Comparison of ENCODE assay signal across 8 cellular contexts in genomic region chr13:27952931-27953670, GRCh38. TPM values are rescaled to one million over a fixed set of nuclear protein-coding genes. Genes with fewer than 3 reads are reported as not detected.
DNase-seq lines count a peak whose midpoint lies in the region; ATAC-seq and TF ChIP-seq lines count a peak whose summit lies in the region.

No MANE protein-coding gene starts in this region.

- intact Hi-C loops in CD4-positive, alpha-beta memory T cell (cut with micrococcal nuclease): loop anchor here (1.0 kb wide), 1 partner anchor 579 kb away; no protein-coding TSS in a partner anchor
- intact Hi-C loops in natural killer cell (cut with micrococcal nuclease): loop anchor here (10.0 kb wide), 1 partner anchor 578 kb away; no protein-coding TSS in a partner anchor

- H3K4me3 Mint-ChIP-seq in CD4-positive, alpha-beta memory T cell: peak overlapping the region; percentile 45 to 79 (median 64)
- H3K4me3 Mint-ChIP-seq in chondrocyte (ENCODE audit: unreplicated experiment) (peak overlapping the region; percentile 52), natural killer cell (peak overlapping the region; percentile 86)

- peaks cover 0 to 1% of the 10 kb centered on the region in 2 donors for H3K36me3 Mint-ChIP-seq in CD4-positive, alpha-beta memory T cell
- H3K36me3 Mint-ChIP-seq in chondrocyte (ENCODE audit: low read depth): no peaks in the 10 kb centered on the region
- no peaks in the 10 kb centered on the region for H3K36me3 Mint-ChIP-seq in natural killer cell

- H3K4me1 Mint-ChIP-seq in CD4-positive, alpha-beta memory T cell: peaks cover 0 to 12% (median 10%) of the 10 kb centered on the region in 4 donors
- H3K4me1 Mint-ChIP-seq in chondrocyte (ENCODE audit: low read depth): peaks cover 11% of the 10 kb centered on the region
- peaks cover 6 to 12% of the 10 kb centered on the region in 2 donors for H3K4me1 Mint-ChIP-seq in natural killer cell

- H3K36me3 ChIP-seq in CD4-positive, alpha-beta memory T cell (ENCODE audit: insufficient read depth, low read length): no peaks in the 10 kb centered on the region

- H3K27ac Mint-ChIP-seq in CD4-positive, alpha-beta memory T cell: no peak overlapping the region
- H3K27ac Mint-ChIP-seq in chondrocyte (ENCODE audit: unreplicated experiment): no peak overlapping the region
- no peak overlapping the region for H3K27ac Mint-ChIP-seq in natural killer cell

- no peaks in the 10 kb centered on the region for H3K9me3 ChIP-seq in CD4-positive, alpha-beta memory T cell (ENCODE audit: control insufficient read depth in 1 of 2, low read length in 2 of 2)

- no peak for DNase-seq in CD4-positive, alpha-beta memory T cell
- DNase-seq in chondrocyte (ENCODE audit: low spot score) (no peak), natural killer cell (no peak), iPS-NIHi7 (ENCODE audit: extremely low spot score) (no peak), T1000 (lab: John Stamatoyannopoulos, UW) (no peak), RWPE1 (ENCODE audit: low spot score) (no peak)
- no peak for DNase-seq in activated CD4-positive, alpha-beta T cell treated with anti-CD3 and anti-CD28 coated beads for 48 hours

- no peak overlapping the region for H3K27ac ChIP-seq in CD4-positive, alpha-beta memory T cell (ENCODE audit: low read depth, low read length)
- H3K27ac ChIP-seq in RWPE1: no peak overlapping the region

- peaks cover 6% of the 10 kb centered on the region for H3K4me1 ChIP-seq in CD4-positive, alpha-beta memory T cell (ENCODE audit: insufficient read depth, low read length)

- H3K27me3 Mint-ChIP-seq in CD4-positive, alpha-beta memory T cell: peaks cover 43 to 51% of the 10 kb centered on the region in 2 donors
- H3K27me3 Mint-ChIP-seq in chondrocyte (ENCODE audit: low read depth) (peaks cover 62% of the 10 kb centered on the region), natural killer cell (ENCODE audit: low read depth in 2 of 2) (peaks cover 45 to 65% of the 10 kb centered on the region in 2 donors)

- peak overlapping the region in 1 of 2 donors; percentile 32 for H3K4me3 ChIP-seq in CD4-positive, alpha-beta memory T cell (ENCODE audit: low read length in 2 of 2)

- TF ChIP-seq CTCF in chondrocyte (IDR thresholded peaks at IDR 0.05): no peak
- no peak for TF ChIP-seq CTCF in natural killer cell (IDR thresholded peaks at IDR 0.05)
- TF ChIP-seq CTCF in RWPE1 (conservative IDR thresholded peaks at IDR 0.05; ENCODE audit: low read depth): no peak

- POLR2A ChIA-PET in CD4-positive, alpha-beta memory T cell (lab: Charles Lee; ENCODE audit: partially characterized antibody): no interaction called here
- POLR2A ChIA-PET in RWPE1 (lab: Yijun Ruan, JAX; ENCODE audit: low non-redundant PET): no interaction called here

- ATAC-seq in HG03175 (IDR thresholded peaks at IDR 0.05; ENCODE audit: unreplicated experiment): peak; percentile 6
- peak in 1 of 3 donors; percentile 6 for ATAC-seq in natural killer cell

- peaks cover 0 to 5% (median 2%) of the 10 kb centered on the region in 8 donors for H3K9me3 Mint-ChIP-seq in CD4-positive, alpha-beta memory T cell
- peaks cover 6% of the 10 kb centered on the region for H3K9me3 Mint-ChIP-seq in chondrocyte (ENCODE audit: low read depth)
- no peaks in the 10 kb centered on the region for H3K9me3 Mint-ChIP-seq in natural killer cell

- peaks cover 41% of the 10 kb centered on the region for H3K27me3 ChIP-seq in CD4-positive, alpha-beta memory T cell (ENCODE audit: insufficient read depth, low read length)

- CTCF ChIA-PET in CD4-positive, alpha-beta memory T cell (lab: Charles Lee; ENCODE audit: partially characterized antibody): interaction anchor here (1.1 to 2.0 kb wide), 8 partner anchors 12 to 968 kb away, joined by 3 to 10 read pairs (median 4); no protein-coding TSS in a partner anchor
- CTCF ChIA-PET in RWPE1 (lab: Yijun Ruan, JAX): interaction anchor here (0.5 to 2.6 kb wide), 16 partner anchors 7 to 593 kb away, joined by 3 to 20 read pairs (median 4); no protein-coding TSS in a partner anchor

RNA-seq across cellular contexts. Expression of gene CDX2, which starts 16.0 kb away (rescaled TPM):
- not detected for total RNA-seq in CD4-positive, alpha-beta memory T cell
- polyA plus RNA-seq in CD4-positive, alpha-beta memory T cell: not detected
- total RNA-seq in chondrocyte (not detected in 3 replicates), natural killer cell (not detected)

RNA-seq across cellular contexts. Expression of gene PDX1, which starts 33.3 kb away (rescaled TPM):
- not detected for total RNA-seq in CD4-positive, alpha-beta memory T cell
- not detected for polyA plus RNA-seq in CD4-positive, alpha-beta memory T cell
- total RNA-seq in chondrocyte (not detected in 3 replicates), natural killer cell (not detected)

RNA-seq across cellular contexts. Expression of gene URAD, which starts 35.4 kb away (rescaled TPM):
- not detected for total RNA-seq in CD4-positive, alpha-beta memory T cell
- not detected for polyA plus RNA-seq in CD4-positive, alpha-beta memory T cell
- not detected in 3 replicates for total RNA-seq in chondrocyte
- total RNA-seq in natural killer cell: not detected
